In the genomic region with DNA sequence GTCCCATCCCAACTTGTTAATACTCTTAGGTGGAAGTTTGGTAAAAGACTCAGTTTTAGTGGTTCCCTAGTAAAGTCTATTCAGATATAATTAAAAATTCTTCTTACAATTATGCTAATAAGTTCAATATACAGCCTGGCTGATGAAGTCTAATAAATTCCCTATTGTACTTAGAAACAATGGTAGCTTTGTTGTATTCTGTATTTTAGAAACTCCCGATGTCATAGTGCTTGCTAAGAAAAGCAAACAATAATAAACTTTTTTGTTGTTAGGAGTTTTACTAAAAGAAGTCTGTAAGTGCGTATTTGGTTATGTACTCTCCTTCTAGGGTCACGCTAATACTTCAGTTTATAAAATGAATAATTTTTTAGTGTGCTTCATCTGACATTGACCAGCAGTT, we compare ENCODE assay signal across 9 cellular contexts.
"Had no signal": no experiment of that assay in that cellular context is flagged by ENCODE, and none has a peak within 500 bp of the region (broad histone marks: within the 10 kb centered on the region; RNA-seq: fewer than 3 reads in every experiment).

No MANE protein-coding gene starts in this region.

- H3K27ac Mint-ChIP-seq: GM23338, HFFc6 had no signal

- H3K9me3 ChIP-seq: HAP-1 had no signal

- H3K4me3 ChIP-seq: GM23338, HAP-1, K562 had no signal

- H3K36me3 ChIP-seq: HAP-1 had no signal

- H3K9me3 Mint-ChIP-seq: GM23338, HFFc6 had no signal

- ATAC-seq: GM23338, HCT116, K562 had no signal

- H3K4me2 ChIP-seq: GM23338 had no signal

- H3K4me3 Mint-ChIP-seq: GM23338, HFFc6 had no signal

- H2AFZ ChIP-seq: GM23338 had no signal

- DNase-seq: HFFc6, IMR-90 had no signal

- FAIRE-seq: H1, H54, HTR-8/SVneo, K562 had no signal
